1 cellular context compared by ENCODE assay signal in the genomic region with DNA sequence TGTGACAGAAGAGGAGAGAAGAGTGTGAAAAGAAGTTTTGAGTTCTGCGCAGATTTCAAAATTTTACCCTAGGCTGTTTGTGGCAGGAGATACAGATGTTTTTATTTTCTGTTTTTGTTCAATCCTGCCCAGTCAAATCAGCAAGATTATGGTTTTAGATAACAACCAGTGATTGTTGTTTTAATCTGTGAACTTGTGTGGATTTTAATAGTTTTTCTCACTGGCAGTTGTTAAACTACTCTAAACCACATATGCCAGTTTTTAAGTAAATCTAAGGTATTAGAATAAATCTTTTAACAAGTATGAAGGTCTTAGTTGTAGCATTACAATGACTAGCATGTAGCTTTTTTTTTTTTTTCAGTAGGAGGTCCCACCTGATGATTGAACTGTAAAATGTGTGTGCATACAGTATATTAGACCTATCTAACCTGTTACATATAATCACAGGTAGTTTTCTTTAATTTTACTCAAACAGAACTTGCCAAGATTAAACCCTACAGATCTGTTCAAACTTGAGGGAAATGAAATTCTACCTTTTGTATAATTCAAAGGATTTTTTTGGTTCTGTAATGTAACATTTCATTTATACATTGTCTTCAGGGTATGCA.
TF ChIP-seq lines count a peak whose summit lies in the region.

No MANE protein-coding gene starts in this region.

TF ChIP-seq in GM12878, 131 proteins besides CTCF, POLR2A, EP300 and RAD21:
- no peak for TF ChIP-seq KAT2A (conservative IDR thresholded peaks at IDR 0.05; ENCODE audit: control insufficient read depth, low read depth, low read length)
- no peak for TF ChIP-seq CHD4 (IDR thresholded peaks at IDR 0.05)
- no peak for TF ChIP-seq NR2C2 (IDR thresholded peaks at IDR 0.05; ENCODE audit: borderline replicate concordance, control insufficient read depth, insufficient read length, low read depth)
- TF ChIP-seq HCFC1 (IDR thresholded peaks at IDR 0.05; ENCODE audit: low read length), result no peak
- TF ChIP-seq HDGF (IDR thresholded peaks at IDR 0.05), result no peak
- no peak for TF ChIP-seq TARDBP (IDR thresholded peaks at IDR 0.05; ENCODE audit: borderline replicate concordance)
- TF ChIP-seq BMI1 (IDR thresholded peaks at IDR 0.05; ENCODE audit: borderline replicate concordance), result no peak
- TF ChIP-seq CBX3 (IDR thresholded peaks at IDR 0.05; ENCODE audit: borderline replicate concordance, low read depth), result no peak
